ENCODE assay signal across 8 cellular contexts in genomic region chr19:1244693-1245451, GRCh38. TPM values are rescaled to one million over a fixed set of nuclear protein-coding genes. Genes with fewer than 3 reads are reported as not detected.
DNase-seq lines count a peak whose midpoint lies in the region; TF ChIP-seq lines count a peak whose summit lies in the region.

No MANE protein-coding gene starts in this region.

- H3K4me1 ChIP-seq in Loucy (ENCODE audit: insufficient read depth, low read length, poor library complexity, severe bottlenecking), result peaks cover 30% of the 10 kb centered on the region

- H3K36me3 ChIP-seq in Loucy (ENCODE audit: insufficient read depth, low read length), result no peaks in the 10 kb centered on the region

- peak; percentile 65 for TF ChIP-seq CTCF in 22Rv1 (IDR thresholded peaks at IDR 0.05)
- no peak for TF ChIP-seq CTCF in Loucy (conservative IDR thresholded peaks at IDR 0.05; ENCODE audit: low read length)
- no peak for TF ChIP-seq CTCF in coronary artery (IDR thresholded peaks at IDR 0.05)

- H3K79me2 ChIP-seq in Loucy (ENCODE audit: insufficient read depth, low read length), result peaks cover 29% of the 10 kb centered on the region

- peak overlapping the region; percentile 55 for H3K4me2 ChIP-seq in Loucy (ENCODE audit: low read depth, low read length, poor library complexity, severe bottlenecking)

- no peaks in the 10 kb centered on the region for H3K9me2 ChIP-seq in Loucy (replicated peaks; ENCODE audit: low read depth, low read length)

- no peak overlapping the region for H3K9ac ChIP-seq in Loucy (ENCODE audit: low read depth, low read length, poor library complexity, severe bottlenecking)

- H3K9me3 ChIP-seq in Loucy (ENCODE audit: insufficient read depth, low read depth, low read length), result no peaks in the 10 kb centered on the region

- peaks cover 8% of the 10 kb centered on the region for H4K20me1 ChIP-seq in Loucy (ENCODE audit: insufficient read depth, low read length, poor library complexity, severe bottlenecking)

- DNase-seq in coronary artery (ENCODE audit: low spot score) (no peak), myocyte (ENCODE audit: low read depth) (peak; percentile 87), middle frontal gyrus (ENCODE audit: extremely low spot score, low spot score) (no peak), NCI-H2081 treated with DMSO at 0.1 percent for 48 hours (lab: John Stamatoyannopoulos, UW) (no peak), epidermal melanocyte (ENCODE audit: insufficient read length, low spot score) (no peak), NK-92 (lab: John Stamatoyannopoulos, UW; ENCODE audit: unreplicated experiment) (no peak)

- H3K27ac ChIP-seq in 22Rv1 (peak overlapping the region; percentile 99), coronary artery (peak overlapping the region; percentile 91 to 95)

- no peak overlapping the region for H2AFZ ChIP-seq in Loucy (ENCODE audit: low read length)

- no peaks in the 10 kb centered on the region for H3F3A ChIP-seq in Loucy (ENCODE audit: low read depth)

- H3K27me3 ChIP-seq in Loucy (ENCODE audit: insufficient read depth, low read length, poor library complexity, severe bottlenecking), result no peaks in the 10 kb centered on the region

- peak overlapping the region; percentile 45 for H3K4me3 ChIP-seq in Loucy (ENCODE audit: low read length, poor library complexity, severe bottlenecking)
- H3K4me3 ChIP-seq in coronary artery, result peak overlapping the region; percentile 67

RNA-seq across cellular contexts. Expression of gene ATP5F1D, which starts 3.3 kb away (rescaled TPM):
- total RNA-seq in myocyte, result 46.5 and 61.9 TPM in 2 replicates
- polyA plus RNA-seq in myocyte (2012), result 193 TPM

RNA-seq across cellular contexts. Expression of gene MIDN, which starts 3.5 kb away (rescaled TPM):
- 17.2 and 30.6 TPM in 2 replicates for total RNA-seq in myocyte
- 31.9 TPM for polyA plus RNA-seq in myocyte (2012)

RNA-seq across cellular contexts. Expression of gene CBARP, which starts 7.1 kb away (rescaled TPM):
- 4.0 and 4.8 TPM in 2 replicates for total RNA-seq in myocyte
- 3.2 TPM for polyA plus RNA-seq in myocyte (2012)

RNA-seq across cellular contexts. Expression of gene CIRBP, which starts 24.3 kb away (rescaled TPM):
- total RNA-seq in myocyte, result 441 and 497 TPM in 2 replicates
- polyA plus RNA-seq in myocyte (2012), result 414 TPM

RNA-seq across cellular contexts. Expression of gene FAM174C, which starts 30.5 kb away (rescaled TPM):
- total RNA-seq in myocyte, result 33.8 and 55.3 TPM in 2 replicates
- 66.6 TPM for polyA plus RNA-seq in myocyte (2012)
